In the genomic region with DNA sequence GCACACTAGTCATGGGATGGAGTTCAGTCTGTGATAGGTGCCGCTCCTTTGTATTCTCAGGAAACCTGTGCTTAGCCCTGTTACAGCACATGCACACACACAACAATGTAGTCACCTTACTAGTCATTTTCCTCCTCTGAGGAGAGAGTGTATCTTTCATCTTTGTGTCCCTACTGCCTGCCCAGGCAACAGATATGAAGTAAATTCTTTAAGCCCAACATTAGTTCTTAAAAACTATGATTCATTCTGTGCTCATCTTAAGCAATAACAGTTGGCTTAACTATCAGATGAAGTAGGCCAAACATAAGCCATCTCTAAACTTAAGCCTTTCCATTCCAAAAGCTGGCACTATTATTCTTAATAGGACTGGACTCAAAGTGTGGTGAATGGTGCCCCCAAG, we compare ENCODE assay signal across 22 cellular contexts.
DNase-seq lines count a peak whose midpoint lies in the region; ATAC-seq, FAIRE-seq and TF ChIP-seq lines count a peak whose summit lies in the region.
"Had no signal": no experiment of that assay in that cellular context is flagged by ENCODE, and none has a peak within 500 bp of the region (broad histone marks: within the 10 kb centered on the region; RNA-seq: fewer than 3 reads in every experiment).

No MANE protein-coding gene starts in this region.

- intact Hi-C loops in tibial artery (cut with DNase I; ENCODE audit: low total_unique reads) (no loop called here), testis (cut with DNase I; ENCODE audit: low total_unique reads) (no loop called here)

- H3K4me3 ChIP-seq in RWPE2 (ENCODE audit: severe bottlenecking) (no peak overlapping the region), tibial artery (no peak overlapping the region), testis (no peak overlapping the region)
- H3K4me3 ChIP-seq: ascending aorta, pancreas, SK-N-MC, suprapubic skin had no signal

- DNase-seq in H54 (ENCODE audit: insufficient read length, low spot score) (no peak), RWPE2 (ENCODE audit: low spot score) (no peak), fibroblast of gingiva (ENCODE audit: low read depth) (peak; percentile 34), tibial artery (no peak), testis (no peak)
- DNase-seq: activated CD4-positive, alpha-beta memory T cell treated with anti-CD3 and anti-CD28 coated beads for 36 hours; activated CD8-positive, alpha-beta memory T cell treated with anti-CD3 and anti-CD28 coated beads, Interleukin-2, amount 50 U/mL, for 48 hours; CD4-positive, alpha-beta memory T cell; head of caudate nucleus; NCI-H446; NCI-H82; nephron progenitor cell; pancreas; stimulated activated CD4-positive, alpha-beta T cell treated with anti-CD3 and anti-CD28 coated beads, Interleukin-12 subunit alpha, Interleukin-12 subunit beta, amount 100 ng/mL, for 4 hours; stimulated activated naive B cell treated with anti-CD40 and anti-IgM and Interleukin-4, amounts not matched to agents 10 μg/mL and 1 μg/mL and 100 μg/mL, for 72 hours had no signal

- H3K27ac ChIP-seq in RWPE2 (ENCODE audit: poor library complexity, severe bottlenecking) (no peak overlapping the region), tibial artery (no peak overlapping the region), testis (no peak overlapping the region)
- H3K27ac ChIP-seq: ascending aorta, pancreas, SK-N-MC, suprapubic skin had no signal

- peaks cover 3% of the 10 kb centered on the region for H3K9me3 ChIP-seq in RWPE2 (ENCODE audit: severe bottlenecking)
- H3K9me3 ChIP-seq in tibial artery = peaks cover 0 to 12% (median 9%) of the 10 kb centered on the region in 3 donors
- no peaks in the 10 kb centered on the region for H3K9me3 ChIP-seq in testis
- H3K9me3 ChIP-seq: pancreas, suprapubic skin had no signal

- no peaks in the 10 kb centered on the region for H3K27me3 ChIP-seq in RWPE2 (ENCODE audit: insufficient read depth, poor library complexity, severe bottlenecking)
- no peaks in the 10 kb centered on the region for H3K27me3 ChIP-seq in tibial artery
- H3K27me3 ChIP-seq in testis = no peaks in the 10 kb centered on the region
- H3K27me3 ChIP-seq: ascending aorta, pancreas, suprapubic skin had no signal

- ATAC-seq in RWPE2 (ENCODE audit: low read depth) (peak; percentile 58), GM18873 (IDR thresholded peaks at IDR 0.05; ENCODE audit: low FRiP score, unreplicated experiment) (no peak), HG03039 (IDR thresholded peaks at IDR 0.05; ENCODE audit: unreplicated experiment) (no peak)
- ATAC-seq: activated CD4-positive, CD25-positive, alpha-beta regulatory T cell treated with anti-CD3 and anti-CD28 coated beads, Interleukin-2, amount 50 U/mL, for 24 hours; activated T-helper 17 cell treated with anti-CD3 and anti-CD28 coated beads, Interleukin-2, amount 50 U/mL, for 72 hours; pancreas; stimulated activated naive B cell treated with anti-CD40 and anti-IgM and Interleukin-4, amounts not matched to agents 10 μg/mL and 1 μg/mL and 100 μg/mL, for 72 hours had no signal

- TF ChIP-seq CTCF in RWPE2 (IDR thresholded peaks at IDR 0.05; ENCODE audit: poor library complexity, severe bottlenecking) = no peak
- no peak for TF ChIP-seq CTCF in tibial artery (IDR thresholded peaks at IDR 0.05)
- no peak for TF ChIP-seq CTCF in testis (IDR thresholded peaks at IDR 0.05)

- H3K36me3 ChIP-seq in RWPE2 (ENCODE audit: low read depth) (no peaks in the 10 kb centered on the region), tibial artery (no peaks in the 10 kb centered on the region), testis (ENCODE audit: low read depth, missing control alignments) (no peaks in the 10 kb centered on the region)
- H3K36me3 ChIP-seq: ascending aorta, pancreas, suprapubic skin had no signal

- 93 to 100% methylated on average over 1 of the region's 1 CpG for WGBS in testis, 2 donors

- H3K4me1 ChIP-seq in RWPE2 (ENCODE audit: insufficient read depth, poor library complexity, severe bottlenecking) = peaks cover 8% of the 10 kb centered on the region
- H3K4me1 ChIP-seq in tibial artery = peaks cover 0 to 9% (median 2%) of the 10 kb centered on the region in 4 donors
- H3K4me1 ChIP-seq in testis = no peaks in the 10 kb centered on the region
- H3K4me1 ChIP-seq: pancreas, suprapubic skin had no signal

- TF ChIP-seq POLR2A in H54 (IDR thresholded peaks at IDR 0.05; ENCODE audit: low read depth, low read length) (no peak), testis (IDR thresholded peaks at IDR 0.05) (no peak)

- FAIRE-seq in H54 (lab: Jason Lieb, UNC) = peak; percentile 6
- FAIRE-seq: pancreas had no signal
